ENCODE assay signal across 8 cellular contexts in the genomic region with DNA sequence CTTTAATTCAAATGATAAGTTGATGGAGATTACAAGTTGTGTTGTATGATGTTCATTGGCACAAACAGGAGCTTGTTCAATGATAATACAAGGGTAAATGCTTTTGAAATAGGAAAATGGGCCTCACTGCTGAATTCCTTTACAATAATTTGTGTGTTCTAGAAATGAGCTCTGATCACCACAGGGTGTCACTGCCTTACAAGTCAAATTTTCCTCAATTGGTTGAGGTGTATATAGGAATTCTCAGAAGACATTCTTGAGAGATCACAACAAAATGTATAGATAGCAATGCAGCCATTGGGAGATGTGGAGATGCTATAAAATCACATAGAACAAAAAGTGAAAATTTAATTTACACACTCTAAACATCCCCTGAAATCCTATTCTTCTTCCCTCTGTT. TPM values are rescaled to one million over a fixed set of nuclear protein-coding genes. Genes with fewer than 3 reads are reported as not detected.
DNase-seq lines count a peak whose midpoint lies in the region; ATAC-seq lines count a peak whose summit lies in the region.

No MANE protein-coding gene starts in this region.

- no peak overlapping the region for H2AFZ ChIP-seq in Karpas-422 (ENCODE audit: low read length)

- H3K36me3 Mint-ChIP-seq in activated T-helper 17 cell treated with anti-CD3 and anti-CD28 coated beads, Interleukin-2, amount 50 U/mL, for 72 hours (ENCODE audit: low read depth) = peaks cover 9% of the 10 kb centered on the region

- H3K9me3 ChIP-seq in Karpas-422 (ENCODE audit: low read length) = no peaks in the 10 kb centered on the region

- no peaks in the 10 kb centered on the region for H4K20me1 ChIP-seq in Karpas-422 (ENCODE audit: insufficient read depth, low read depth, low read length)

- H3K27ac Mint-ChIP-seq in activated T-helper 17 cell treated with anti-CD3 and anti-CD28 coated beads, Interleukin-2, amount 50 U/mL, for 72 hours = no peak overlapping the region

- no peaks in the 10 kb centered on the region for H3K4me1 ChIP-seq in Karpas-422 (ENCODE audit: low read length)

- H3K27ac ChIP-seq in Karpas-422 (ENCODE audit: low read length) = no peak overlapping the region

- no peaks in the 10 kb centered on the region for H3K36me3 ChIP-seq in Karpas-422 (ENCODE audit: insufficient read depth, low read length)

- DNase-seq in NCI-H2171 treated with DMSO at 0.1 percent for 48 hours (lab: John Stamatoyannopoulos, UW) (peak; percentile 2), NCI-H2171 (lab: John Stamatoyannopoulos, UW) (no peak), Karpas-422 (peak; percentile 66), lung microvascular endothelial cell (ENCODE audit: low read depth in 2 of 2) (peak; percentile 24 to 37), NCI-H510A (lab: John Stamatoyannopoulos, UW) (no peak), HuH-7.5 (ENCODE audit: low spot score) (no peak)

- no peak overlapping the region for H3K4me3 ChIP-seq in Karpas-422 (ENCODE audit: low read length)

- ATAC-seq in activated T-helper 17 cell treated with anti-CD3 and anti-CD28 coated beads, Interleukin-2, amount 50 U/mL, for 72 hours (replicated peaks) = peak; percentile 42
- no peak for ATAC-seq in GM21529 (IDR thresholded peaks at IDR 0.05; ENCODE audit: unreplicated experiment)

- no peaks in the 10 kb centered on the region for H3K9me3 Mint-ChIP-seq in activated T-helper 17 cell treated with anti-CD3 and anti-CD28 coated beads, Interleukin-2, amount 50 U/mL, for 72 hours

- H3K9ac ChIP-seq in Karpas-422 (ENCODE audit: low read length) = no peak overlapping the region

- H3K27me3 Mint-ChIP-seq in activated T-helper 17 cell treated with anti-CD3 and anti-CD28 coated beads, Interleukin-2, amount 50 U/mL, for 72 hours = no peaks in the 10 kb centered on the region

- H3K4me3 Mint-ChIP-seq in activated T-helper 17 cell treated with anti-CD3 and anti-CD28 coated beads, Interleukin-2, amount 50 U/mL, for 72 hours = no peak overlapping the region

- H3K9me2 ChIP-seq in Karpas-422 (replicated peaks; ENCODE audit: insufficient read depth, low read length) = no peaks in the 10 kb centered on the region

- no peak overlapping the region for H3K4me2 ChIP-seq in Karpas-422 (ENCODE audit: low read depth, low read length, poor library complexity, severe bottlenecking)

- H3K4me1 Mint-ChIP-seq in activated T-helper 17 cell treated with anti-CD3 and anti-CD28 coated beads, Interleukin-2, amount 50 U/mL, for 72 hours = peaks cover 9% of the 10 kb centered on the region

- H3K27me3 ChIP-seq in Karpas-422 (ENCODE audit: low read length) = no peaks in the 10 kb centered on the region

- H3K79me2 ChIP-seq in Karpas-422 (ENCODE audit: low read length) = no peaks in the 10 kb centered on the region

RNA-seq across cellular contexts. Expression of gene KLF8, which starts 49.6 kb away (rescaled TPM):
- 0.07 and 0.26 TPM in 2 replicates for total RNA-seq in Karpas-422 (2014; rRNA removed; shearing (Covaris generic); ENCODE audit: low replicate concordance)
- 10 to 100 TPM in 1 of 2 donors, 1 to 10 TPM in 1; 7.3 to 10.9 TPM for total RNA-seq in activated T-helper 17 cell treated with anti-CD3 and anti-CD28 coated beads, Interleukin-2, amount 50 U/mL, for 72 hours
- total RNA-seq in lung microvascular endothelial cell = 0.20 and 0.22 TPM in 2 replicates

Comparison
In these comparisons a context has a peak if more than half of its experiments do, and no peak if none do; other contexts are left out.
1. DNase-seq: peak in NCI-H2171 treated with DMSO at 0.1 percent for 48 hours (single experiment), Karpas-422 (single experiment) and lung microvascular endothelial cell (2 of 2); none in NCI-H2171 (single experiment), NCI-H510A (single experiment) and HuH-7.5 (single experiment).